24 cellular contexts compared by ENCODE assay signal in the genomic region with DNA sequence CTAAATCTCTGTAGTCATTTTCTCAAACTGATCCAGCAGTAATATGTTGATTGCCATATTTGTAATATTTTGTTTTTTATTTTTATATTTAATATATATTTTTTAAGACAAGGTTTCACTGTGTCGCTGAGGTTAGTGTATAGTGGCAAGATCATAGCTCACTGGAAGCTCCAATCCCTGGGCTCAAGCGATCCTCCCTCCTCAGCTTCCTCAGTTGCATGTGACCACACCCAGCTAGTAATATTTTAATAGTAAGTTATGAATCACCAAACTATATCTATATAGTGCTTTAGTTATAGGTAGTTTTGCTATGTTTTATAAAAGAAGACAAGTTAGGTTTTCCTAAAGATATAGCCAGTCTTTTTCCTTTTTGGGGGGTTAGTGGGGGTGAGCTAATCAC.
"Had no signal": no experiment of that assay in that cellular context is flagged by ENCODE, and none has a peak within 500 bp of the region (broad histone marks: within the 10 kb centered on the region; RNA-seq: fewer than 3 reads in every experiment).

No MANE protein-coding gene starts in this region.

- H3K4me3 ChIP-seq: PC-9, Peyer's patch, SJCRH30 had no signal

- ATAC-seq: HepG2, Right ventricle myocardium inferior, SK-N-SH treated with all-trans-retinoic acid at 6 μM for 48 hours had no signal

- H3K36me3 ChIP-seq: Peyer's patch, SJCRH30 had no signal

- H3K27me3 ChIP-seq: Peyer's patch, SJCRH30 had no signal

- H3K27ac ChIP-seq: KMS-11, PC-9, Peyer's patch, SJCRH30 had no signal

- DNase-seq: IMR-90, Kasumi-1, MV-4-11, NCI-H1048, NCI-H1105, NCI-H1417, NCI-H1436 treated with DMSO at 0.1 percent for 48 hours, NCI-H1694, NCI-H187 treated with DMSO at 0.1 percent for 48 hours, NCI-H2029 treated with DMSO at 0.1 percent for 48 hours, NCI-H2171 treated with DMSO at 0.1 percent for 48 hours, NCI-H345, NCI-H446 treated with DMSO at 0.1 percent for 48 hours, NCI-H524, NCI-H526 treated with DMSO at 0.1 percent for 48 hours, NCI-H774, PC-9, Peyer's patch, SHP77 treated with DMSO at 0.1 percent for 48 hours, SJCRH30 had no signal

- H3K9ac ChIP-seq: KMS-11 had no signal

- H3K9me3 ChIP-seq: Peyer's patch had no signal

- H3K4me1 ChIP-seq: Peyer's patch, SJCRH30 had no signal
